In the genomic region with DNA sequence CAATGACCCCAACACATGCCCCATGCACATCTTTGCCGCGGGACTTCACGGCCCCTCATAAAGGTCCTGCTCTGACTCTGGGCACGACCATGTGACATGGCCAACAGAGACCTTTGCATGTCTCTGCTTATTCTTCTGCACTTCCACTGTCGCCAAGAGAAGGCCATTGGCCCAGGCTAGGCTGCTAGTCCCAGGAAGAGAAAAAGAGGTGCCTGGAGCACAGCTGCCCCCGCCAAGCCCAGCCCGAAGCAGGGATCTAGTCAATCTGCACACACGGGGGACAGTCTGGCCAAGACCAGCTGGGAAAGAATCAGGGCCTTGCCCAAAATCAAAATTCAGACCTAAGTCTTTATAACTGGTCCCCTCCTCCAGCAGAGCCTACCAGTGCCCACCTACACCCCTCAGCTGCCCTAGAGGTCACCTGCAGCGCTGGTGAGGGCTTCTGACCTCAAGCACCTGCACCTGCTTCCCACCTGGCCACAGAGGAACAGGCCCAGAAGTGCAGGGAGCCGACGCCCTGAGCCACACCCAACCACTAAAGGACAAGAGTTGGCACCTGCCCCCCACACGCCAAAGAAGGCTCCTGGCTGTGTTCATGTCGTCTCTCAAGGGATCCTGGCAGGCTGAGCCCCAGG, we compare ENCODE assay signal across 23 cellular contexts. TPM values are rescaled to one million over a fixed set of nuclear protein-coding genes. Genes with fewer than 3 reads are reported as not detected.
DNase-seq lines count a peak whose midpoint lies in the region; ATAC-seq and TF ChIP-seq lines count a peak whose summit lies in the region.
"Had no signal": no experiment of that assay in that cellular context is flagged by ENCODE, and none has a peak within 500 bp of the region (broad histone marks: within the 10 kb centered on the region; RNA-seq: fewer than 3 reads in every experiment).

No MANE protein-coding gene starts in this region.

- CTCF ChIA-PET in HEK293 (lab: Yijun Ruan, JAX): no interaction called here

- no peak overlapping the region for H3K27ac ChIP-seq in HEK293 (ENCODE audit: extremely low read depth, low read depth, low read length)
- H3K27ac ChIP-seq in endodermal cell (ENCODE audit: low read depth, low read length): no peak overlapping the region
- H3K27ac ChIP-seq in substantia nigra (ENCODE audit: low read depth, low read length, poor library complexity, severe bottlenecking): no peak overlapping the region
- H3K27ac ChIP-seq: RWPE1, SK-N-MC had no signal

- H3K9me3 ChIP-seq in HEK293 (ENCODE audit: control insufficient read depth, insufficient read depth, low read depth, low read length) (no peaks in the 10 kb centered on the region; the same call in 1 of the 2 replicates), endodermal cell (ENCODE audit: control insufficient read depth, low read length) (peaks cover 10% of the 10 kb centered on the region)
- H3K9me3 ChIP-seq: Caco-2 had no signal

- no peaks in the 10 kb centered on the region for H3K27me3 Mint-ChIP-seq in endodermal cell (ENCODE audit: insufficient read depth)

- H3K4me3 ChIP-seq in H7 (ENCODE audit: insufficient read depth, low read depth, low read length): no peak overlapping the region
- H3K4me3 ChIP-seq in HEK293 (ENCODE audit: low read depth, low read length): no peak overlapping the region
- no peak overlapping the region for H3K4me3 ChIP-seq in endodermal cell (ENCODE audit: low read length)
- H3K4me3 ChIP-seq: SK-N-MC had no signal

- TF ChIP-seq CTCF in HEK293 (tag by site-specific recombination; IDR thresholded peaks at IDR 0.05) (no peak), endodermal cell (conservative IDR thresholded peaks at IDR 0.05) (no peak)

- H3K9me3 Mint-ChIP-seq in endodermal cell: peaks cover 14% of the 10 kb centered on the region

- no peak overlapping the region for H3K9ac ChIP-seq in endodermal cell (ENCODE audit: extremely low read depth, low read length, poor library complexity, severe bottlenecking)

- H3K36me3 ChIP-seq in H7 (replicated peaks; ENCODE audit: control insufficient read depth, insufficient read depth, low read length): no peaks in the 10 kb centered on the region; the same call in 1 of the 2 replicates
- H3K36me3 ChIP-seq in HEK293 (ENCODE audit: control insufficient read depth in 2 of 2, insufficient read depth in 1 of 2, low read length in 2 of 2): peaks cover 0 to 3% of the 10 kb centered on the region in 2 experiments; a peak in 1 of 3 replicates
- H3K36me3 ChIP-seq in endodermal cell (ENCODE audit: control insufficient read depth, insufficient read depth, low read length): no peaks in the 10 kb centered on the region

- peaks cover 9% of the 10 kb centered on the region for H3K4me1 Mint-ChIP-seq in endodermal cell
- H3K4me1 Mint-ChIP-seq: IgD-negative memory B cell had no signal

- no peak overlapping the region for H3K4me3 Mint-ChIP-seq in endodermal cell
- H3K4me3 Mint-ChIP-seq: CD4-positive, CD25-positive, alpha-beta regulatory T cell; IgD-negative memory B cell had no signal

- no peak for ATAC-seq in HG03442 (IDR thresholded peaks at IDR 0.05; ENCODE audit: unreplicated experiment)

- H3K27me3 ChIP-seq in H7 (ENCODE audit: control insufficient read depth, insufficient read depth, low read length) (no peaks in the 10 kb centered on the region), endodermal cell (ENCODE audit: control insufficient read depth, insufficient read depth, low read length, poor library complexity, severe bottlenecking) (no peaks in the 10 kb centered on the region)

- POLR2A ChIA-PET in HEK293 (lab: Yijun Ruan, JAX): interaction anchor here (0.6 kb wide), 1 partner anchor 40 kb away, joined by 5 read pairs; no protein-coding TSS in a partner anchor

- 82 to 85% methylated on average over 10 to 13 of the region's 13 CpGs for WGBS in endodermal cell (ENCODE audit: insufficient coverage in 1 of 2, insufficient read length in 1 of 2), 2 experiments

- no peak overlapping the region for H3K27ac Mint-ChIP-seq in endodermal cell
- H3K27ac Mint-ChIP-seq: CD4-positive, CD25-positive, alpha-beta regulatory T cell; IgD-negative memory B cell had no signal

- peak; percentile 22 for DNase-seq in H7
- DNase-seq in endodermal cell: peak; percentile 16
- DNase-seq in posterior vena cava (ENCODE audit: low spot score): peak; percentile 72
- no peak for DNase-seq in OCI-M2 (lab: John Stamatoyannopoulos, UW; ENCODE audit: unreplicated experiment)
- no peak for DNase-seq in midbrain (lab: John Stamatoyannopoulos, UW)
- DNase-seq in substantia nigra (lab: John Stamatoyannopoulos, UW): no peak
- DNase-seq: CD4-positive, CD25-positive, alpha-beta regulatory T cell; DMS 273 treated with DMSO at 0.1 percent for 48 hours; DMS79 treated with DMSO at 0.1 percent for 48 hours; MV-4-11; NCI-H1694 treated with DMSO at 0.1 percent for 48 hours; NCI-H2081 treated with DMSO at 0.1 percent for 48 hours; NCI-H2171 treated with DMSO at 0.1 percent for 48 hours; NCI-H524 treated with DMSO at 0.1 percent for 48 hours; OCI-M1; SHP77 treated with DMSO at 0.1 percent for 48 hours had no signal

- intact Hi-C loops in posterior vena cava (cut with DNase I): no loop called here

- H3K4me1 ChIP-seq in HEK293 (ENCODE audit: control insufficient read depth, insufficient read depth, low read length): no peaks in the 10 kb centered on the region
- H3K4me1 ChIP-seq in endodermal cell (ENCODE audit: control insufficient read depth, insufficient read depth, low read length): no peaks in the 10 kb centered on the region
- H3K4me1 ChIP-seq: Caco-2 had no signal

- H3K36me3 Mint-ChIP-seq in endodermal cell (ENCODE audit: low read depth): peaks cover 20% of the 10 kb centered on the region
- H3K36me3 Mint-ChIP-seq: CD4-positive, CD25-positive, alpha-beta regulatory T cell had no signal

TF ChIP-seq in HEK293, 187 proteins besides CTCF, POLR2A, EP300 and RAD21:
- TF ChIP-seq, protein P1, sequence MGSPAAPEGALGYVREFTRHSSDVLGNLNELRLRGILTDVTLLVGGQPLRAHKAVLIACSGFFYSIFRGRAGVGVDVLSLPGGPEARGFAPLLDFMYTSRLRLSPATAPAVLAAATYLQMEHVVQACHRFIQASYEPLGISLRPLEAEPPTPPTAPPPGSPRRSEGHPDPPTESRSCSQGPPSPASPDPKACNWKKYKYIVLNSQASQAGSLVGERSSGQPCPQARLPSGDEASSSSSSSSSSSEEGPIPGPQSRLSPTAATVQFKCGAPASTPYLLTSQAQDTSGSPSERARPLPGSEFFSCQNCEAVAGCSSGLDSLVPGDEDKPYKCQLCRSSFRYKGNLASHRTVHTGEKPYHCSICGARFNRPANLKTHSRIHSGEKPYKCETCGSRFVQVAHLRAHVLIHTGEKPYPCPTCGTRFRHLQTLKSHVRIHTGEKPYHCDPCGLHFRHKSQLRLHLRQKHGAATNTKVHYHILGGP (tag by site-specific recombination; IDR thresholded peaks at IDR 0.05): no peak
- peak; percentile 82 for TF ChIP-seq KLF1 (tag by site-specific recombination; IDR thresholded peaks at IDR 0.05)

RNA-seq across cellular contexts. Expression of a gene that starts 8.0 kb away (rescaled TPM):
- 6.3 and 9.8 TPM in 2 replicates for total RNA-seq in H7 (2014; rRNA removed; shearing (Covaris generic))
- 10 to 100 TPM; 11.4 to 12.7 TPM for total RNA-seq in endodermal cell
- 15.4 TPM for polyA plus RNA-seq in endodermal cell (2013, experiment 1 of 2)
- 13.5 TPM for polyA plus RNA-seq in endodermal cell (2013, experiment 2 of 2)
- not detected for total RNA-seq in posterior vena cava
- total RNA-seq: Caco-2; CD4-positive, CD25-positive, alpha-beta regulatory T cell had no signal
- polyA plus RNA-seq: CD4-positive, CD25-positive, alpha-beta regulatory T cell; IgD-negative memory B cell had no signal

RNA-seq across cellular contexts. Expression of a gene that starts 37.5 kb away (rescaled TPM):
- 2.2 and 4.0 TPM in 2 replicates for total RNA-seq in H7 (2014; rRNA removed; shearing (Covaris generic))
- total RNA-seq in endodermal cell: under 1 TPM; 0.68 to 0.73 TPM
- polyA plus RNA-seq in endodermal cell (2013, experiment 1 of 2): 0.11 TPM
- not detected for polyA plus RNA-seq in endodermal cell (2013, experiment 2 of 2)
- total RNA-seq in posterior vena cava: not detected
- total RNA-seq: Caco-2; CD4-positive, CD25-positive, alpha-beta regulatory T cell had no signal
- polyA plus RNA-seq: BJ; CD4-positive, CD25-positive, alpha-beta regulatory T cell; IgD-negative memory B cell had no signal

RNA-seq across cellular contexts. Expression of a gene that starts 42.2 kb away (rescaled TPM):
- 0.31 and 0.63 TPM in 2 replicates for total RNA-seq in H7 (2014; rRNA removed; shearing (Covaris generic))
- total RNA-seq in endodermal cell (1 to 10 TPM; 1.8 to 2.0 TPM), posterior vena cava (1 to 10 TPM; 1.7 to 2.0 TPM)
- polyA plus RNA-seq in endodermal cell (2013, experiment 1 of 2): 1.7 TPM
- polyA plus RNA-seq in endodermal cell (2013, experiment 2 of 2): 0.83 TPM
- total RNA-seq: Caco-2; CD4-positive, CD25-positive, alpha-beta regulatory T cell had no signal
- polyA plus RNA-seq: IgD-negative memory B cell had no signal

Comparison
In these comparisons a context has a peak if more than half of its experiments do, and no peak if none do; other contexts are left out.
1. DNase-seq: peak in H7 (single experiment), endodermal cell (single experiment) and posterior vena cava (single experiment); none in OCI-M2 (single experiment), midbrain (single experiment) and substantia nigra (0 of 49).